Comparison of ENCODE assay signal across 7 cellular contexts in genomic region chr2:118731396-118731795, GRCh38.
"Had no signal": no experiment of that assay in that cellular context is flagged by ENCODE, and none has a peak within 500 bp of the region (broad histone marks: within the 10 kb centered on the region; RNA-seq: fewer than 3 reads in every experiment).

No MANE protein-coding gene starts in this region.

- H3K9ac ChIP-seq: KMS-11 had no signal

- DNase-seq: IMR-90, KBM-7, KG1 had no signal

- H3K4me3 ChIP-seq: K562 had no signal

- H3K27ac ChIP-seq: HL-60, KMS-11 had no signal

- H3K4me2 ChIP-seq: KMS-11 had no signal

- ATAC-seq: HepG2 had no signal
